ENCODE assay signal across 23 cellular contexts in genomic region chr1:6097824-6098223, GRCh38. TPM values are rescaled to one million over a fixed set of nuclear protein-coding genes. Genes with fewer than 3 reads are reported as not detected.
DNase-seq lines count a peak whose midpoint lies in the region; ATAC-seq and TF ChIP-seq lines count a peak whose summit lies in the region.
"Had no signal": no experiment of that assay in that cellular context is flagged by ENCODE, and none has a peak within 500 bp of the region (broad histone marks: within the 10 kb centered on the region; RNA-seq: fewer than 3 reads in every experiment).

No MANE protein-coding gene starts in this region.

- H3K27ac Mint-ChIP-seq in activated CD8-positive, alpha-beta memory T cell treated with anti-CD3 and anti-CD28 coated beads, Interleukin-2, amount 10 ng/mL, durations not matched to agents 7 days and 5 days = peak overlapping the region; percentile 14
- H3K27ac Mint-ChIP-seq in CD4-positive, CD25-positive, alpha-beta regulatory T cell = peak overlapping the region in 2 of 3 donors; percentile 5 to 11
- peak overlapping the region; percentile 7 for H3K27ac Mint-ChIP-seq in activated naive CD8-positive, alpha-beta T cell treated with anti-CD3 and anti-CD28 coated beads, Interleukin-2, amount 50 U/mL, for 24 hours
- H3K27ac Mint-ChIP-seq in nephron progenitor cell = peak overlapping the region; percentile 58

- H3K27ac ChIP-seq in CD4-positive, CD25-positive, alpha-beta regulatory T cell (ENCODE audit: insufficient read depth, low read length, poor library complexity, severe bottlenecking) = no peak overlapping the region
- H3K27ac ChIP-seq: body of pancreas, hepatocyte, RWPE1 had no signal

- peaks cover 22% of the 10 kb centered on the region for H3K36me3 Mint-ChIP-seq in activated CD8-positive, alpha-beta memory T cell treated with anti-CD3 and anti-CD28 coated beads, Interleukin-2, amount 10 ng/mL, durations not matched to agents 7 days and 5 days
- peaks cover 19% of the 10 kb centered on the region for H3K36me3 Mint-ChIP-seq in CD4-positive, CD25-positive, alpha-beta regulatory T cell
- peaks cover 19% of the 10 kb centered on the region for H3K36me3 Mint-ChIP-seq in activated naive CD8-positive, alpha-beta T cell treated with anti-CD3 and anti-CD28 coated beads, Interleukin-2, amount 50 U/mL, for 24 hours (ENCODE audit: low read depth)
- no peaks in the 10 kb centered on the region for H3K36me3 Mint-ChIP-seq in nephron progenitor cell (ENCODE audit: low read depth)

- TF ChIP-seq CTCF in nephron progenitor cell (IDR thresholded peaks at IDR 0.05) = no peak

- no peaks in the 10 kb centered on the region for H3K9me3 Mint-ChIP-seq in activated CD8-positive, alpha-beta memory T cell treated with anti-CD3 and anti-CD28 coated beads, Interleukin-2, amount 10 ng/mL, durations not matched to agents 7 days and 5 days (ENCODE audit: low read depth)
- H3K9me3 Mint-ChIP-seq in CD4-positive, CD25-positive, alpha-beta regulatory T cell = no peaks in the 10 kb centered on the region
- H3K9me3 Mint-ChIP-seq in activated naive CD8-positive, alpha-beta T cell treated with anti-CD3 and anti-CD28 coated beads, Interleukin-2, amount 50 U/mL, for 24 hours = no peaks in the 10 kb centered on the region
- H3K9me3 Mint-ChIP-seq in nephron progenitor cell = no peaks in the 10 kb centered on the region
- H3K9me3 Mint-ChIP-seq: CD8-positive, alpha-beta memory T cell had no signal

- H3K4me3 Mint-ChIP-seq in activated CD8-positive, alpha-beta memory T cell treated with anti-CD3 and anti-CD28 coated beads, Interleukin-2, amount 10 ng/mL, durations not matched to agents 7 days and 5 days = no peak overlapping the region
- H3K4me3 Mint-ChIP-seq in CD4-positive, CD25-positive, alpha-beta regulatory T cell = no peak overlapping the region
- H3K4me3 Mint-ChIP-seq in activated naive CD8-positive, alpha-beta T cell treated with anti-CD3 and anti-CD28 coated beads, Interleukin-2, amount 50 U/mL, for 24 hours = no peak overlapping the region
- no peak overlapping the region for H3K4me3 Mint-ChIP-seq in nephron progenitor cell
- H3K4me3 Mint-ChIP-seq: CD8-positive, alpha-beta memory T cell had no signal

- no peaks in the 10 kb centered on the region for H3K4me1 Mint-ChIP-seq in activated CD8-positive, alpha-beta memory T cell treated with anti-CD3 and anti-CD28 coated beads, Interleukin-2, amount 10 ng/mL, durations not matched to agents 7 days and 5 days
- peaks cover 0 to 4% (median 2%) of the 10 kb centered on the region in 4 donors for H3K4me1 Mint-ChIP-seq in CD4-positive, CD25-positive, alpha-beta regulatory T cell
- peaks cover 3% of the 10 kb centered on the region for H3K4me1 Mint-ChIP-seq in activated naive CD8-positive, alpha-beta T cell treated with anti-CD3 and anti-CD28 coated beads, Interleukin-2, amount 50 U/mL, for 24 hours
- peaks cover 38% of the 10 kb centered on the region for H3K4me1 Mint-ChIP-seq in nephron progenitor cell

- H3K4me1 ChIP-seq in CD4-positive, CD25-positive, alpha-beta regulatory T cell (ENCODE audit: control insufficient read depth, insufficient read depth, low read length, poor library complexity, severe bottlenecking) = no peaks in the 10 kb centered on the region
- H3K4me1 ChIP-seq: body of pancreas had no signal

- ATAC-seq in activated CD8-positive, alpha-beta memory T cell treated with anti-CD3 and anti-CD28 coated beads, Interleukin-2, amount 10 ng/mL, durations not matched to agents 7 days and 5 days = no peak
- no peak for ATAC-seq in CD4-positive, CD25-positive, alpha-beta regulatory T cell (ENCODE audit: low read depth in 2 of 2)
- no peak for ATAC-seq in activated naive CD8-positive, alpha-beta T cell treated with anti-CD3 and anti-CD28 coated beads, Interleukin-2, amount 50 U/mL, for 24 hours
- ATAC-seq: HCT116 had no signal

- CTCF ChIA-PET in activated CD8-positive, alpha-beta memory T cell treated with anti-CD3 and anti-CD28 coated beads, Interleukin-2, amount 10 ng/mL, durations not matched to agents 7 days and 5 days (lab: Charles Lee) = no interaction called here

- no peak overlapping the region for H3K4me3 ChIP-seq in CD4-positive, CD25-positive, alpha-beta regulatory T cell (ENCODE audit: low read depth, low read length)
- H3K4me3 ChIP-seq: body of pancreas, hepatocyte had no signal

- DNase-seq in activated CD8-positive, alpha-beta memory T cell treated with anti-CD3 and anti-CD28 coated beads, Interleukin-2, amount 10 ng/mL, durations not matched to agents 7 days and 5 days = no peak
- no peak for DNase-seq in activated CD8-positive, alpha-beta memory T cell treated with anti-CD3 and anti-CD28 coated beads, Interleukin-2, amount 50 U/mL, for 48 hours
- DNase-seq in CD4-positive, CD25-positive, alpha-beta regulatory T cell = no peak
- DNase-seq in activated naive CD8-positive, alpha-beta T cell treated with anti-CD3 and anti-CD28 coated beads, Interleukin-2, amount 50 U/mL, for 24 hours = no peak
- DNase-seq in nephron progenitor cell (peak; percentile 2), islet precursor cell (no peak), NCI-H510A treated with DMSO at 0.1 percent for 48 hours (lab: John Stamatoyannopoulos, UW) (no peak), NCI-H2227 (lab: John Stamatoyannopoulos, UW; ENCODE audit: unreplicated experiment) (no peak)
- DNase-seq: 8988T; activated CD4-positive, alpha-beta T cell treated with anti-CD3 and anti-CD28 coated beads, Interleukin-2, amount 50 U/mL, for 4 hours; activated naive CD4-positive, alpha-beta T cell treated with anti-CD3 and anti-CD28 coated beads, Interleukin-2, amount 50 U/mL, for 16 hours; activated T-cell treated with anti-CD3 and anti-CD28 coated beads, Interleukin-2, amount 50 U/mL, for 1 hour; effector CD8-positive, alpha-beta T cell; erythroblast; NCI-H1092 treated with DMSO at 0.1 percent for 48 hours; NCI-H1930; NCI-H2227 treated with DMSO at 0.1 percent for 48 hours; T-helper 9 cell had no signal

- H3K9me3 ChIP-seq in CD4-positive, CD25-positive, alpha-beta regulatory T cell (ENCODE audit: control insufficient read depth in 2 of 2, low read length in 2 of 2) = no peaks in the 10 kb centered on the region
- H3K9me3 ChIP-seq: body of pancreas had no signal

- H3K27me3 Mint-ChIP-seq in activated CD8-positive, alpha-beta memory T cell treated with anti-CD3 and anti-CD28 coated beads, Interleukin-2, amount 10 ng/mL, durations not matched to agents 7 days and 5 days = no peaks in the 10 kb centered on the region
- no peaks in the 10 kb centered on the region for H3K27me3 Mint-ChIP-seq in CD4-positive, CD25-positive, alpha-beta regulatory T cell
- no peaks in the 10 kb centered on the region for H3K27me3 Mint-ChIP-seq in activated naive CD8-positive, alpha-beta T cell treated with anti-CD3 and anti-CD28 coated beads, Interleukin-2, amount 50 U/mL, for 24 hours
- peaks cover 9% of the 10 kb centered on the region for H3K27me3 Mint-ChIP-seq in nephron progenitor cell (ENCODE audit: low read depth, poor library complexity)

- peaks cover 37% of the 10 kb centered on the region for H3K36me3 ChIP-seq in CD4-positive, CD25-positive, alpha-beta regulatory T cell (ENCODE audit: control insufficient read depth, insufficient read depth, low read length)

- H3K27me3 ChIP-seq in CD4-positive, CD25-positive, alpha-beta regulatory T cell (ENCODE audit: control insufficient read depth, insufficient read depth, low read length) = no peaks in the 10 kb centered on the region
- H3K27me3 ChIP-seq: hepatocyte had no signal

RNA-seq across cellular contexts. Expression of gene KCNAB2, which starts 52.1 kb away (rescaled TPM):
- 100 to 1,000 TPM; 248 to 368 TPM for total RNA-seq in activated CD8-positive, alpha-beta memory T cell treated with anti-CD3 and anti-CD28 coated beads, Interleukin-2, amount 10 ng/mL, durations not matched to agents 7 days and 5 days
- 244 TPM for total RNA-seq in CD4-positive, CD25-positive, alpha-beta regulatory T cell
- 10 to 100 TPM; 21.2 to 28.6 (median 26.5) TPM for polyA plus RNA-seq in CD4-positive, CD25-positive, alpha-beta regulatory T cell

Comparison
In these comparisons a context has a peak if more than half of its experiments do, and no peak if none do; other contexts are left out.
1. H3K27ac Mint-ChIP-seq: peak in every context shown above with its lines; median percentile 58 in nephron progenitor cell; 14 in activated CD8-positive, alpha-beta memory T cell treated with anti-CD3 and anti-CD28 coated beads, Interleukin-2, amount 10 ng/mL, durations not matched to agents 7 days and 5 days; 8 in CD4-positive, CD25-positive, alpha-beta regulatory T cell; 7 in activated naive CD8-positive, alpha-beta T cell treated with anti-CD3 and anti-CD28 coated beads, Interleukin-2, amount 50 U/mL, for 24 hours.